Comparison of ENCODE assay signal across 11 cellular contexts in genomic region chr15:73990250-73991005, GRCh38. TPM values are rescaled to one million over a fixed set of nuclear protein-coding genes. Genes with fewer than 3 reads are reported as not detected.
A peak's percentile ranks its signal among the peaks of the same experiment; 100 is the strongest.
DNase-seq lines count a peak whose midpoint lies in the region; ATAC-seq, FAIRE-seq and TF ChIP-seq lines count a peak whose summit lies in the region.
"Had no signal": no experiment of that assay in that cellular context is flagged by ENCODE, and none has a peak within 500 bp of the region (broad histone marks: within the 10 kb centered on the region; RNA-seq: fewer than 3 reads in every experiment).

No MANE protein-coding gene starts in this region.

- H3K9me3 ChIP-seq in A549 (no peaks in the 10 kb centered on the region), breast epithelium (no peaks in the 10 kb centered on the region), neural cell (ENCODE audit: low read length) (no peaks in the 10 kb centered on the region)

- no peak overlapping the region; a peak in 1 of 6 replicates for H3K27ac ChIP-seq in A549
- peak overlapping the region; percentile 88 to 98 for H3K27ac ChIP-seq in breast epithelium
- H3K27ac ChIP-seq in neural cell (ENCODE audit: low read length): no peak overlapping the region

- H3K9ac ChIP-seq in neural cell (ENCODE audit: low read length): no peak overlapping the region

- no peak for DNase-seq in A549 (ENCODE audit: low read depth in 1 of 2, low spot score in 1 of 2)
- DNase-seq in HFFc6: no peak
- no peak for DNase-seq in breast epithelium (ENCODE audit: low spot score in 2 of 2)
- DNase-seq in NCI-H2227 (lab: John Stamatoyannopoulos, UW; ENCODE audit: unreplicated experiment): no peak
- DNase-seq in stimulated activated CD4-positive, alpha-beta T cell treated with anti-CD3 and anti-CD28 coated beads, Interleukin-2, amount 100 ng/mL, for 48 hours: no peak
- DNase-seq in NCI-H345 (lab: John Stamatoyannopoulos, UW): no peak
- no peak for DNase-seq in activated effector memory CD4-positive, alpha-beta T cell treated with Interleukin-2 at 50 U/mL for 16 hours
- DNase-seq: activated naive CD4-positive, alpha-beta T cell treated with Interleukin-2 at 50 U/mL for 16 hours; MM.1S; naive B cell had no signal

- H3K4me1 Mint-ChIP-seq in HFFc6 (ENCODE audit: low read depth): peaks cover 77% of the 10 kb centered on the region

- no peaks in the 10 kb centered on the region for H3F3A ChIP-seq in neural cell (ENCODE audit: insufficient read depth, low read length, poor library complexity, severe bottlenecking)

- H3K4me2 ChIP-seq in A549: peak overlapping the region; percentile 83; the same call in 1 of the 3 replicates
- peak overlapping the region; percentile 89 for H3K4me2 ChIP-seq in neural cell (ENCODE audit: low read length)

- H4K20me1 ChIP-seq in neural cell (ENCODE audit: insufficient read depth): no peaks in the 10 kb centered on the region

- no peaks in the 10 kb centered on the region for H3K9me3 Mint-ChIP-seq in HFFc6
- H3K9me3 Mint-ChIP-seq: naive B cell had no signal

- TF ChIP-seq EP300 in A549 (IDR thresholded peaks at IDR 0.05) (no peak), neural cell (conservative IDR thresholded peaks at IDR 0.05; ENCODE audit: poor library complexity, severe bottlenecking) (no peak)

- no peak overlapping the region; the same call in 1 of the 2 replicates for H3K27ac Mint-ChIP-seq in HFFc6

- H3K4me3 ChIP-seq in A549: no peak overlapping the region
- H3K4me3 ChIP-seq in breast epithelium: no peak overlapping the region
- H3K4me3 ChIP-seq in neural cell (ENCODE audit: low read length): peak overlapping the region; percentile 99

- H3K36me3 Mint-ChIP-seq in HFFc6 (ENCODE audit: low read depth): peaks cover 7% of the 10 kb centered on the region; the same call in 1 of the 2 replicates

- POLR2A ChIA-PET in A549 (lab: Yijun Ruan, JAX): no interaction called here

- no peaks in the 10 kb centered on the region; the same call in 1 of the 2 replicates for H3K27me3 Mint-ChIP-seq in HFFc6 (ENCODE audit: insufficient read depth)
- H3K27me3 Mint-ChIP-seq: naive B cell had no signal

- no peaks in the 10 kb centered on the region for H3K36me3 ChIP-seq in breast epithelium
- no peaks in the 10 kb centered on the region for H3K36me3 ChIP-seq in neural cell (ENCODE audit: insufficient read depth, low read length)

- peak overlapping the region; percentile 89; the same call in 1 of the 2 replicates for H3K4me3 Mint-ChIP-seq in HFFc6

- TF ChIP-seq CTCF in A549 (IDR thresholded peaks at IDR 0.05) (no peak), HFFc6 (IDR thresholded peaks at IDR 0.05) (no peak), breast epithelium (IDR thresholded peaks at IDR 0.05) (no peak), neural cell (IDR thresholded peaks at IDR 0.05; ENCODE audit: poor library complexity, severe bottlenecking) (no peak)

- intact Hi-C loops in breast epithelium (cut with DNase I; ENCODE audit: low total_unique reads): no loop called here

- H3K27me3 ChIP-seq in breast epithelium (no peaks in the 10 kb centered on the region), neural cell (ENCODE audit: insufficient read depth, low read depth, low read length) (no peaks in the 10 kb centered on the region)

- no peak for FAIRE-seq in A549 (lab: Jason Lieb, UNC)

- no peak for ATAC-seq in A549

- CTCF ChIA-PET in A549 (lab: Yijun Ruan, JAX): interaction anchor here (0.8 to 5.5 kb wide), 6 partner anchors 16 to 332 kb away, joined by 3 to 30 read pairs (median 4); no protein-coding TSS in a partner anchor

- H3K4me1 ChIP-seq in A549 (peaks cover 33% of the 10 kb centered on the region), breast epithelium (peaks cover 15 to 27% of the 10 kb centered on the region in 2 donors)

- no peaks in the 10 kb centered on the region for H3K9me2 ChIP-seq in neural cell (ENCODE audit: insufficient read depth, low read length)

- 83% methylated on average over 9 of the region's 9 CpGs for WGBS in A549 (ENCODE audit: missing lambda C conversion rate)

- H3K79me2 ChIP-seq in neural cell (replicated peaks; ENCODE audit: insufficient read depth, low read length): peaks cover 14% of the 10 kb centered on the region

- H2AFZ ChIP-seq in neural cell (ENCODE audit: low read depth, low read length): no peak overlapping the region

- TF ChIP-seq RAD21 in A549 (conservative IDR thresholded peaks at IDR 0.05 in 1 of 2, IDR thresholded peaks at IDR 0.05 in 1 of 2) (no peak), neural cell (conservative IDR thresholded peaks at IDR 0.05) (no peak)

- TF ChIP-seq POLR2A in A549 (IDR thresholded peaks at IDR 0.05; ENCODE audit: low read length) (no peak), breast epithelium (IDR thresholded peaks at IDR 0.05) (no peak)

TF ChIP-seq in A549, 52 proteins besides CTCF, POLR2A, EP300 and RAD21:
- TF ChIP-seq EHMT2 (IDR thresholded peaks at IDR 0.05; ENCODE audit: low read depth): no peak
- TF ChIP-seq KDM1A (IDR thresholded peaks at IDR 0.05; ENCODE audit: low read depth): no peak
- TF ChIP-seq MYC (IDR thresholded peaks at IDR 0.05; ENCODE audit: borderline replicate concordance, low read length): no peak
- no peak for TF ChIP-seq EHF (CRISPR knock-in tag; IDR thresholded peaks at IDR 0.05)
- no peak for TF ChIP-seq E2F6 (IDR thresholded peaks at IDR 0.05; ENCODE audit: borderline replicate concordance, low read depth)
- no peak for TF ChIP-seq RCOR1 (IDR thresholded peaks at IDR 0.05; ENCODE audit: low read depth, low read length)

TF ChIP-seq in neural cell, 6 proteins besides CTCF, POLR2A, EP300 and RAD21:
- no peak for TF ChIP-seq POLR2AphosphoS5 (IDR thresholded peaks at IDR 0.05)
- no peak for TF ChIP-seq TAF1 (IDR thresholded peaks at IDR 0.05; ENCODE audit: low read depth)
- TF ChIP-seq MXI1 (conservative IDR thresholded peaks at IDR 0.05; ENCODE audit: poor library complexity, severe bottlenecking): no peak
- TF ChIP-seq REST (IDR thresholded peaks at IDR 0.05; ENCODE audit: borderline replicate concordance): no peak
- no peak for TF ChIP-seq SMC3 (conservative IDR thresholded peaks at IDR 0.05; ENCODE audit: poor library complexity)
- TF ChIP-seq EZH2 (IDR thresholded peaks at IDR 0.05; ENCODE audit: borderline replicate concordance, insufficient read depth, low read length, poor library complexity, severe bottlenecking): no peak

RNA-seq across cellular contexts. Expression of gene STOML1, which starts 1.7 kb away (rescaled TPM):
- polyA plus RNA-seq in A549 (2011; rRNA removed): 3.5 and 4.3 TPM in 2 replicates
- polyA plus RNA-seq in A549 (2012; cell fraction: cytosol; rRNA removed): 7.6 and 8.0 TPM in 2 replicates
- polyA plus RNA-seq in A549 (2012; cell fraction: nucleus; rRNA removed): 12.0 and 14.7 TPM in 2 replicates
- 4.9 to 6.3 TPM (median 5.7 TPM) in 3 replicates for polyA plus RNA-seq in A549 (2017; fragmentation: RNase III; extraction: RNeasy Plus Mini Kit Qiagen cat#74134 plus additional on column Dnase treatment)
- 3.6 and 5.4 TPM in 2 replicates for polyA minus RNA-seq in A549 (2011; rRNA and poly(A)+ RNA removed)
- total RNA-seq in HFFc6 (2021; fragmentation: NEBNext Ultra II Directional; extraction: Animal tissue kit (Norgen Biotek cat#: 25700)): 10 to 100 TPM; 21.4 to 30.6 (median 24.7) TPM
- total RNA-seq in breast epithelium: 10 to 100 TPM in 1 of 3 donors, 1 to 10 TPM in 2; 8.5 to 10.7 (median 9.7) TPM
- 49.5 and 59.4 TPM in 2 replicates for polyA plus RNA-seq in neural cell
- polyA minus RNA-seq in neural cell: 37.3 and 39.2 TPM in 2 replicates

RNA-seq across cellular contexts. Expression of gene PML, which starts 4.1 kb away (rescaled TPM):
- polyA plus RNA-seq in A549 (2011; rRNA removed) (2.1 and 3.9 TPM in 2 replicates), A549 (2017; fragmentation: RNase III; extraction: RNeasy Plus Mini Kit Qiagen cat#74134 plus additional on column Dnase treatment) (7.8 to 8.5 TPM (median 8.4 TPM) in 3 replicates), neural cell (4.7 and 10.9 TPM in 2 replicates)
- polyA plus RNA-seq in A549 (2012; cell fraction: cytosol; rRNA removed): 5.9 and 7.9 TPM in 2 replicates
- 14.7 and 25.7 TPM in 2 replicates for polyA plus RNA-seq in A549 (2012; cell fraction: nucleus; rRNA removed)
- 5.6 and 6.2 TPM in 2 replicates for polyA minus RNA-seq in A549 (2011; rRNA and poly(A)+ RNA removed)
- 10 to 100 TPM; 45.2 to 51.8 (median 47.5) TPM for total RNA-seq in HFFc6 (2021; fragmentation: NEBNext Ultra II Directional; extraction: Animal tissue kit (Norgen Biotek cat#: 25700))
- total RNA-seq in breast epithelium: 100 to 1,000 TPM in 1 of 3 donors, 10 to 100 TPM in 2; 37.8 to 103 (median 49.8) TPM
- 12.9 and 14.8 TPM in 2 replicates for polyA minus RNA-seq in neural cell

Comparison
In these comparisons a context has a peak if more than half of its experiments do, and no peak if none do; other contexts are left out.
1. H3K27ac ChIP-seq: peak in breast epithelium (2 of 2); none in A549 (0 of 2) and neural cell (single experiment).